Comparison of ENCODE assay signal across 21 cellular contexts in genomic region chr12:65195387-65196055, GRCh38. TPM values are rescaled to one million over a fixed set of nuclear protein-coding genes. Genes with fewer than 3 reads are reported as not detected.
DNase-seq lines count a peak whose midpoint lies in the region; ATAC-seq and TF ChIP-seq lines count a peak whose summit lies in the region.
"Had no signal": no experiment of that assay in that cellular context is flagged by ENCODE, and none has a peak within 500 bp of the region (broad histone marks: within the 10 kb centered on the region; RNA-seq: fewer than 3 reads in every experiment).

No MANE protein-coding gene starts in this region.

- no peak overlapping the region for H3K9ac ChIP-seq in MM.1S (ENCODE audit: low read length)

- TF ChIP-seq CTCF in heart left ventricle (IDR thresholded peaks at IDR 0.05) (no peak), MM.1S (IDR thresholded peaks at IDR 0.05; ENCODE audit: low read length) (no peak), neutrophil (IDR thresholded peaks at IDR 0.05) (no peak)

- H3K4me3 ChIP-seq in heart left ventricle (no peak overlapping the region), MM.1S (ENCODE audit: low read length) (no peak overlapping the region), neutrophil (ENCODE audit: low read depth in 1 of 2, low read length in 1 of 2) (no peak overlapping the region)
- H3K4me3 ChIP-seq: transverse colon had no signal

- peaks cover 6% of the 10 kb centered on the region; the same call in 1 of the 2 replicates for H3F3A ChIP-seq in MM.1S (ENCODE audit: insufficient read depth, low read length)

- H4K20me1 ChIP-seq in MM.1S (ENCODE audit: insufficient read depth, low read length), result 0 out of 2 replicates have a peak, but pooled peaks cover 6% of the 10 kb centered on the region

- peak overlapping the region; percentile 4; the same call in 1 of the 2 replicates for H3K4me2 ChIP-seq in MM.1S (ENCODE audit: low read depth, low read length)

- no peak overlapping the region for H2AFZ ChIP-seq in MM.1S (ENCODE audit: low read length)

- TF ChIP-seq POLR2A in heart left ventricle (IDR thresholded peaks at IDR 0.05), result no peak

- DNase-seq in heart left ventricle, result no peak
- DNase-seq in left cardiac atrium, result no peak
- no peak for DNase-seq in MM.1S
- DNase-seq in superior temporal gyrus (ENCODE audit: extremely low spot score), result no peak
- no peak for DNase-seq in SKM-1 (lab: John Stamatoyannopoulos, UW; ENCODE audit: unreplicated experiment)
- DNase-seq: CD4-positive, alpha-beta memory T cell; dermis blood vessel endothelial cell; GF-D8; GOT3; hippocampal formation; kidney glomerular epithelial cell; NCI-H187; NCI-H226; nephron progenitor cell; stimulated activated CD4-positive, alpha-beta T cell treated with anti-CD3 and anti-CD28 coated beads, Interleukin-2, amount 100 ng/mL, for 24 hours; stimulated activated naive CD4-positive, alpha-beta T cell; transverse colon had no signal

- intact Hi-C loops in heart left ventricle (cut with DNase I) (loop anchor here in 1 of 10 donors (10.0 kb wide), 1 partner anchor 749 kb away; no protein-coding TSS in a partner anchor), left cardiac atrium (cut with DNase I) (no loop called here)

- 77 to 87% (median 77%) methylated on average over 2 of the region's 2 CpGs for WGBS in heart left ventricle, 4 donors

- no peaks in the 10 kb centered on the region for H3K9me2 ChIP-seq in MM.1S (replicated peaks; ENCODE audit: insufficient read depth, low read length)

- ATAC-seq in heart left ventricle (peak; percentile 45 to 68 (median 57)), left cardiac atrium (no peak), esophagus mucosa (peak; percentile 51), HG03469 (IDR thresholded peaks at IDR 0.05; ENCODE audit: unreplicated experiment) (no peak)
- ATAC-seq: activated T-helper 17 cell treated with anti-CD3 and anti-CD28 coated beads, Interleukin-2, amount 50 U/mL, for 72 hours had no signal

- H3K27me3 ChIP-seq in heart left ventricle (no peaks in the 10 kb centered on the region), MM.1S (replicated peaks; ENCODE audit: insufficient read depth, low read length) (no peaks in the 10 kb centered on the region), neutrophil (no peaks in the 10 kb centered on the region)
- H3K27me3 ChIP-seq: transverse colon had no signal

- H3K9me3 ChIP-seq in heart left ventricle (peaks cover 0 to 17% (median 3%) of the 10 kb centered on the region in 12 donors), MM.1S (replicated peaks; ENCODE audit: insufficient read depth, low read length) (no peaks in the 10 kb centered on the region), neutrophil (no peaks in the 10 kb centered on the region)
- H3K9me3 ChIP-seq: transverse colon had no signal

- H3K27ac ChIP-seq in heart left ventricle, result peak overlapping the region in 10 of 12 donors; percentile 31 to 75 (median 41)
- no peak overlapping the region for H3K27ac ChIP-seq in MM.1S (ENCODE audit: low read length)
- H3K27ac ChIP-seq in neutrophil, result peak overlapping the region; percentile 2
- H3K27ac ChIP-seq: transverse colon had no signal

- H3K79me2 ChIP-seq in MM.1S (ENCODE audit: low read length), result peaks cover 97% of the 10 kb centered on the region

- peaks cover 0 to 29% (median 14%) of the 10 kb centered on the region in 12 donors for H3K4me1 ChIP-seq in heart left ventricle
- H3K4me1 ChIP-seq in MM.1S (ENCODE audit: low read length), result peaks cover 31% of the 10 kb centered on the region
- peaks cover 32 to 45% of the 10 kb centered on the region in 2 experiments for H3K4me1 ChIP-seq in neutrophil (ENCODE audit: control insufficient read depth in 1 of 2, insufficient read depth in 1 of 2, low read depth in 1 of 2, low read length in 1 of 2)

- no peaks in the 10 kb centered on the region for H3K36me3 ChIP-seq in heart left ventricle
- no peaks in the 10 kb centered on the region for H3K36me3 ChIP-seq in MM.1S (replicated peaks; ENCODE audit: insufficient read depth, low read length)
- no peaks in the 10 kb centered on the region for H3K36me3 ChIP-seq in neutrophil
- H3K36me3 ChIP-seq: transverse colon had no signal

RNA-seq across cellular contexts. Expression of gene LEMD3, which starts 26.1 kb away (rescaled TPM):
- 10 to 100 TPM; 10.8 to 19.9 (median 13.2) TPM for total RNA-seq in heart left ventricle
- polyA plus RNA-seq in heart left ventricle, result 1 to 10 TPM; 4.9 to 9.4 TPM
- 10 to 100 TPM; 16.0 to 18.6 TPM for total RNA-seq in left cardiac atrium
- total RNA-seq in esophagus mucosa, result 14.1 TPM

Comparison
In these comparisons a context has a peak if more than half of its experiments do, and no peak if none do; other contexts are left out.
1. ATAC-seq: peak in heart left ventricle (4 of 4) and esophagus mucosa (single experiment); none in left cardiac atrium (0 of 2) and HG03469 (single experiment).